18 cellular contexts compared by ENCODE assay signal in the genomic region with DNA sequence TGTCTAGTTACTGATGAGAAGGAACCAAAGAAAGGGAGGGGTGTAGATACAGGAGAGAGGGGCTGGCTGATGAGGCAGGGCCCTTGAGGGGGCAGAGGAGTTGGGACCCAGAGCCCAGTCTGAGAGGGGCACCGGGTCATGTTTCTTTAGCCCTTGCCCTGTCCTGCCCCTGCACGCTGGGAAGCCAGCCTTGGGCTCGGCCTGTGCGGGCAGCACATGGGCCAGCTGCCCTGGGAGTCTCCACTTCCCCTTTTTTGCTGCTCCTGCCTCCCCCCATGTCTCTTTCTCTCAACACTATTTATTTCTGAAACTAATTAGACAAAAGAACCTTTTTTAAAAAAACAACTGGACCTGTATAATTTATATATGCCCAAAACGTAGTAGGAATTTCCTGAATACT. TPM values are rescaled to one million over a fixed set of nuclear protein-coding genes. Genes with fewer than 3 reads are reported as not detected.
DNase-seq lines count a peak whose midpoint lies in the region; ATAC-seq, FAIRE-seq and TF ChIP-seq lines count a peak whose summit lies in the region.
"Had no signal": no experiment of that assay in that cellular context is flagged by ENCODE, and none has a peak within 500 bp of the region (broad histone marks: within the 10 kb centered on the region; RNA-seq: fewer than 3 reads in every experiment).

No MANE protein-coding gene starts in this region.

- in situ Hi-C loops in K562 (cut with MboI) = no loop called here

- intact Hi-C loops in K562 (cut with micrococcal nuclease) = no loop called here
- intact Hi-C loops in left lung (cut with DNase I) = no loop called here

- 0% methylated on average over 5 of the region's 5 CpGs for WGBS in K562 (ENCODE audit: insufficient coverage, low coverage, missing lambda C conversion rate)

- no peak for TF ChIP-seq EP300 in K562 (IDR thresholded peaks at IDR 0.05; ENCODE audit: low read length)

- no peak overlapping the region for H3K9ac ChIP-seq in K562 (ENCODE audit: insufficient read depth in 1 of 2, low read depth in 2 of 2, low read length in 2 of 2)

- H2AFZ ChIP-seq in K562 (ENCODE audit: low read depth, low read length) = no peak overlapping the region

- POLR2A ChIA-PET in K562 (lab: Yijun Ruan, JAX) = interaction anchor here (0.7 kb wide), 1 partner anchor 14 kb away, joined by 3 read pairs; no protein-coding TSS in a partner anchor

- ATAC-seq in K562 (no peak), left lung (peak; percentile 40), GM18498 (IDR thresholded peaks at IDR 0.05; ENCODE audit: unreplicated experiment) (no peak), GM21717 (IDR thresholded peaks at IDR 0.05; ENCODE audit: unreplicated experiment) (no peak)

- FAIRE-seq in K562 (lab: Jason Lieb, UNC) = no peak

- TF ChIP-seq RAD21 in K562 (CRISPR knock-in tag; conservative IDR thresholded peaks at IDR 0.05 in 1 of 2, IDR thresholded peaks at IDR 0.05 in 1 of 2) = no peak

- H3K27me3 ChIP-seq in K562 (ENCODE audit: control insufficient read depth in 2 of 2, insufficient read depth in 2 of 2, low read length in 2 of 2) (peaks cover 9 to 49% of the 10 kb centered on the region in 2 experiments; a peak in 3 of 5 replicates), left lung (no peaks in the 10 kb centered on the region)
- H3K27me3 ChIP-seq: neutrophil, tibial artery had no signal

- H3K27ac ChIP-seq in K562 (ENCODE audit: extremely low read depth, low read depth, low read length) = no peak overlapping the region
- peak overlapping the region; percentile 52 to 75 for H3K27ac ChIP-seq in left lung
- H3K27ac ChIP-seq in substantia nigra (ENCODE audit: low read depth, low read length, poor library complexity, severe bottlenecking) = peak overlapping the region; percentile 77
- H3K27ac ChIP-seq: RWPE1, tibial artery had no signal

- H3K4me3 ChIP-seq in K562 (no peak overlapping the region), left lung (no peak overlapping the region)
- H3K4me3 ChIP-seq: tibial artery had no signal

- CTCF ChIA-PET in K562 (lab: Yijun Ruan, JAX; ENCODE audit: low intra/inter-chr PET ratio) = no interaction called here

- H3K4me1 ChIP-seq in K562 (replicated peaks in 1 of 2; ENCODE audit: control insufficient read depth in 2 of 2, insufficient read depth in 2 of 2, low read length in 2 of 2) = no peaks in the 10 kb centered on the region
- H3K4me1 ChIP-seq in left lung = peaks cover 15 to 27% of the 10 kb centered on the region in 2 donors

- H3K9me3 ChIP-seq in K562 (replicated peaks; ENCODE audit: control insufficient read depth, insufficient read depth, low read depth, low read length) (no peaks in the 10 kb centered on the region), left lung (peaks cover 0 to 11% of the 10 kb centered on the region in 2 donors)
- H3K9me3 ChIP-seq: neutrophil had no signal

- no TSS peak for BruUV-seq in K562 (replicated peaks; lab: Mats Ljungman, UMichigan)

- H3K36me3 ChIP-seq in K562 (ENCODE audit: control insufficient read depth, insufficient read depth, low read length) = no peaks in the 10 kb centered on the region
- H3K36me3 ChIP-seq in left lung = peaks cover 0 to 28% of the 10 kb centered on the region in 2 donors

- no peaks in the 10 kb centered on the region for H3K79me2 ChIP-seq in K562 (ENCODE audit: control insufficient read depth, insufficient read depth, low read length)

- no peak for TF ChIP-seq POLR2A in K562 (conservative IDR thresholded peaks at IDR 0.05)

- DNase-seq in Kasumi-1 (lab: John Stamatoyannopoulos, UW) (peak; percentile 21 to 37), K562 (ENCODE audit: extremely low read depth in 1 of 4, low spot score in 3 of 4) (no peak), left lung (peak in 1 of 2 donors; percentile 83), substantia nigra (lab: John Stamatoyannopoulos, UW) (peak in 2 of 49 donors; percentile 27 to 29), NCI-H748 treated with DMSO at 0.1 percent for 48 hours (lab: John Stamatoyannopoulos, UW) (no peak)
- DNase-seq in stimulated activated CD4-positive, alpha-beta T cell treated with anti-CD3 and anti-CD28 coated beads, Interleukin-4, amount 100 ng/mL, for 1 hour = no peak
- DNase-seq: activated CD4-positive, alpha-beta T cell treated with anti-CD3 and anti-CD28 coated beads for 48 hours; activated naive CD8-positive, alpha-beta T cell treated with anti-CD3 and anti-CD28 coated beads, Interleukin-2, amount 10 ng/mL, durations not matched to agents 7 days and 5 days; CD4-positive, CD25-positive, alpha-beta regulatory T cell; cerebellar nuclear complex; NCI-H1436 treated with DMSO at 0.1 percent for 48 hours; NCI-H446 treated with DMSO at 0.1 percent for 48 hours; stimulated activated CD4-positive, alpha-beta T cell treated with anti-CD3 and anti-CD28 coated beads, Interleukin-12 subunit alpha, Interleukin-12 subunit beta, amount 100 ng/mL, for 4 hours; tibial artery had no signal

- TF ChIP-seq CTCF in K562 (IDR thresholded peaks at IDR 0.05 in 2 of 3, conservative IDR thresholded peaks at IDR 0.05 in 1 of 3; ENCODE audit: insufficient read depth in 2 of 3, low read depth in 1 of 3, low read length in 3 of 3) (no peak), left lung (IDR thresholded peaks at IDR 0.05) (no peak)

- no peaks in the 10 kb centered on the region for H4K20me1 ChIP-seq in K562 (replicated peaks; ENCODE audit: control insufficient read depth, insufficient read depth, low read length)

- H3K4me2 ChIP-seq in K562 (ENCODE audit: insufficient read depth, low read length) = no peak overlapping the region

- H3K9me1 ChIP-seq in K562 (ENCODE audit: control insufficient read depth, insufficient read depth, low read length) = no peaks in the 10 kb centered on the region

TF ChIP-seq in K562, 482 proteins besides CTCF, POLR2A, EP300 and RAD21:
- peak; percentile 91 for TF ChIP-seq SPI1 (IDR thresholded peaks at IDR 0.05; ENCODE audit: borderline replicate concordance, low read depth, low read length)
- TF ChIP-seq, protein P1, sequence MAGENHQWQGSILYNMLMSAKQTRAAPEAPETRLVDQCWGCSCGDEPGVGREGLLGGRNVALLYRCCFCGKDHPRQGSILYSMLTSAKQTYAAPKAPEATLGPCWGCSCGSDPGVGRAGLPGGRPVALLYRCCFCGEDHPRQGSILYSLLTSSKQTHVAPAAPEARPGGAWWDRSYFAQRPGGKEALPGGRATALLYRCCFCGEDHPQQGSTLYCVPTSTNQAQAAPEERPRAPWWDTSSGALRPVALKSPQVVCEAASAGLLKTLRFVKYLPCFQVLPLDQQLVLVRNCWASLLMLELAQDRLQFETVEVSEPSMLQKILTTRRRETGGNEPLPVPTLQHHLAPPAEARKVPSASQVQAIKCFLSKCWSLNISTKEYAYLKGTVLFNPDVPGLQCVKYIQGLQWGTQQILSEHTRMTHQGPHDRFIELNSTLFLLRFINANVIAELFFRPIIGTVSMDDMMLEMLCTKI (IDR thresholded peaks at IDR 0.05; ENCODE audit: partially characterized antibody) = no peak
TF ChIP-seq in K562: peak in this region for 1.

RNA-seq across cellular contexts. Expression of gene MVB12B, which starts 20.5 kb away (rescaled TPM):
- total RNA-seq in K562 (2011; cell fraction: chromatin; rRNA removed; ENCODE audit: low replicate concordance) = not detected in 2 replicates
- total RNA-seq in K562 (2011; cell fraction: nucleolus; rRNA removed) = not detected in 2 replicates
- not detected in 2 replicates for total RNA-seq in K562 (2011; cell fraction: nucleoplasm; rRNA removed)
- total RNA-seq in K562 (2014; rRNA removed) (not detected in 2 replicates), K562 (2014; rRNA removed; fragmentation: Illumina TruSeq; extraction: Trizol) (not detected in 2 replicates), K562 (2015; rRNA removed; fragmentation: Illumina TruSeq; extraction: Trizol) (not detected in 2 replicates), K562 (2021) (0.09 TPM in 1 of 2 replicates, not detected in the other), left lung (10 to 100 TPM; 23.4 to 25.3 TPM)
- polyA plus RNA-seq in K562 (2011; rRNA removed) (not detected in 2 replicates), K562 (2014; fragmentation: Illumina TruSeq; extraction: Trizol) (not detected in 2 replicates), K562 (2014; fragmentation: Nextera tagmentation; extraction: Ambion mirVana) (not detected), K562 (2014; rRNA removed) (not detected in 2 replicates)
- not detected in 2 replicates for polyA plus RNA-seq in K562 (2011; cell fraction: cytosol; rRNA removed)
- polyA plus RNA-seq in K562 (2011; cell fraction: nucleus; rRNA removed) = not detected in 2 replicates
- polyA plus RNA-seq in K562 (2012) = 0.07 TPM in 1 of 2 replicates, not detected in the other
- polyA minus RNA-seq in K562 (2011; rRNA and poly(A)+ RNA removed) = not detected in 2 replicates
- not detected in 2 replicates for polyA minus RNA-seq in K562 (2011; cell fraction: cytosol; rRNA and poly(A)+ RNA removed)
- polyA minus RNA-seq in K562 (2011; cell fraction: nucleus; rRNA and poly(A)+ RNA removed) = not detected in 2 replicates

Comparison
In these comparisons a context has a peak if more than half of its experiments do, and no peak if none do; other contexts are left out.
1. DNase-seq: peak in Kasumi-1 (2 of 2); none in K562 (0 of 4), NCI-H748 treated with DMSO at 0.1 percent for 48 hours (single experiment) and stimulated activated CD4-positive, alpha-beta T cell treated with anti-CD3 and anti-CD28 coated beads, Interleukin-4, amount 100 ng/mL, for 1 hour (single experiment).
2. RNA of gene MVB12B, which starts 20.5 kb away (total RNA-seq): 23.4 to 25.3 TPM in left lung; 0.09 TPM in K562; every median in the first group is over 10 times any median in the second.